ENCODE assay signal across 23 cellular contexts in genomic region chr2:55567298-55567697, GRCh38. TPM values are rescaled to one million over a fixed set of nuclear protein-coding genes. Genes with fewer than 3 reads are reported as not detected.
DNase-seq lines count a peak whose midpoint lies in the region; ATAC-seq, FAIRE-seq and TF ChIP-seq lines count a peak whose summit lies in the region.
"Had no signal": no experiment of that assay in that cellular context is flagged by ENCODE, and none has a peak within 500 bp of the region (broad histone marks: within the 10 kb centered on the region; RNA-seq: fewer than 3 reads in every experiment).

No MANE protein-coding gene starts in this region.

- H3K36me3 ChIP-seq in sigmoid colon = peaks cover 0 to 86% (median 11%) of the 10 kb centered on the region in 4 donors

- H3K27ac ChIP-seq in sigmoid colon = no peak overlapping the region
- H3K27ac ChIP-seq: C4-2B, foreskin keratinocyte, KMS-11, thoracic aorta had no signal

- H3K9me3 ChIP-seq in T-helper 17 cell (ENCODE audit: control insufficient read depth, low read length, poor library complexity, severe bottlenecking) (no peaks in the 10 kb centered on the region), sigmoid colon (no peaks in the 10 kb centered on the region)
- H3K9me3 ChIP-seq: thoracic aorta had no signal

- intact Hi-C loops in natural killer cell (cut with micrococcal nuclease) (no loop called here), sigmoid colon (cut with DNase I) (no loop called here)

- H3K4me1 ChIP-seq in sigmoid colon = no peaks in the 10 kb centered on the region
- H3K4me1 ChIP-seq: foreskin keratinocyte had no signal

- TF ChIP-seq CTCF in natural killer cell (IDR thresholded peaks at IDR 0.05) (no peak), epithelial cell of esophagus (IDR thresholded peaks at IDR 0.05; ENCODE audit: insufficient read depth, low read depth, low read length, missing control alignments) (no peak), sigmoid colon (IDR thresholded peaks at IDR 0.05) (no peak)

- H3K27me3 ChIP-seq in sigmoid colon = no peaks in the 10 kb centered on the region
- H3K27me3 ChIP-seq: foreskin keratinocyte had no signal

- no peak for TF ChIP-seq EP300 in sigmoid colon (IDR thresholded peaks at IDR 0.05)

- H3K36me3 Mint-ChIP-seq in natural killer cell (peaks cover 15% of the 10 kb centered on the region), T-helper 17 cell (ENCODE audit: low read depth) (peaks cover 7% of the 10 kb centered on the region)
- H3K36me3 Mint-ChIP-seq in natural killer cell treated with Interleukin-12 subunit alpha and Interleukin-12 subunit beta and Interleukin-15 and Interleukin-18, amount 100 ng/mL, for 72 hours = peaks cover 23% of the 10 kb centered on the region
- H3K36me3 Mint-ChIP-seq in stimulated activated memory B cell treated with anti-CD40 and anti-IgM and Interleukin-4, amounts not matched to agents 10 μg/mL and 1 μg/mL and 100 μg/mL, for 72 hours = peaks cover 58% of the 10 kb centered on the region

- DNase-seq in natural killer cell = no peak
- no peak for DNase-seq in natural killer cell treated with Interleukin-12 subunit alpha and Interleukin-12 subunit beta and Interleukin-15 and Interleukin-18, amount 100 ng/mL, for 72 hours (ENCODE audit: low spot score)
- no peak for DNase-seq in T-helper 17 cell
- DNase-seq in epithelial cell of esophagus (ENCODE audit: low read depth) = peak; percentile 49
- DNase-seq in NCI-H774 (lab: John Stamatoyannopoulos, UW) = no peak
- no peak for DNase-seq in sigmoid colon
- DNase-seq in frontal cortex (ENCODE audit: low spot score in 2 of 2) = no peak
- DNase-seq: activated naive CD4-positive, alpha-beta T cell treated with Interleukin-2 at 50 U/mL for 16 hours; cerebellar nuclear complex; foreskin keratinocyte; GDM1; left colon; NCI-H1436 treated with DMSO at 0.1 percent for 48 hours; NCI-H2107; NCI-H446 treated with DMSO at 0.1 percent for 48 hours; OCI-M1; small intestine; stimulated activated CD4-positive, alpha-beta T cell treated with anti-CD3 and anti-CD28 coated beads, Interleukin-2, amount 100 ng/mL, for 24 hours had no signal

- TF ChIP-seq POLR2A in sigmoid colon (IDR thresholded peaks at IDR 0.05) = no peak

- no peak for FAIRE-seq in frontal cortex (lab: Jason Lieb, UNC)
- FAIRE-seq: astrocyte, small intestine had no signal

- no peak overlapping the region for H3K4me3 ChIP-seq in epithelial cell of esophagus (ENCODE audit: low read length)
- H3K4me3 ChIP-seq in sigmoid colon = no peak overlapping the region
- H3K4me3 ChIP-seq: thoracic aorta had no signal

- 95% methylated on average over 4 of the region's 4 CpGs for WGBS in sigmoid colon, 2 donors

- H3K27ac Mint-ChIP-seq in natural killer cell = peak overlapping the region; percentile 48 to 70
- H3K27ac Mint-ChIP-seq in natural killer cell treated with Interleukin-12 subunit alpha and Interleukin-12 subunit beta and Interleukin-15 and Interleukin-18, amount 100 ng/mL, for 72 hours = no peak overlapping the region
- H3K27ac Mint-ChIP-seq in T-helper 17 cell = peak overlapping the region; percentile 66
- H3K27ac Mint-ChIP-seq in stimulated activated memory B cell treated with anti-CD40 and anti-IgM and Interleukin-4, amounts not matched to agents 10 μg/mL and 1 μg/mL and 100 μg/mL, for 72 hours = no peak overlapping the region

- H3K27me3 Mint-ChIP-seq in natural killer cell (ENCODE audit: low read depth in 2 of 2) (no peaks in the 10 kb centered on the region), T-helper 17 cell (no peaks in the 10 kb centered on the region)
- H3K27me3 Mint-ChIP-seq in natural killer cell treated with Interleukin-12 subunit alpha and Interleukin-12 subunit beta and Interleukin-15 and Interleukin-18, amount 100 ng/mL, for 72 hours = no peaks in the 10 kb centered on the region
- no peaks in the 10 kb centered on the region for H3K27me3 Mint-ChIP-seq in stimulated activated memory B cell treated with anti-CD40 and anti-IgM and Interleukin-4, amounts not matched to agents 10 μg/mL and 1 μg/mL and 100 μg/mL, for 72 hours

- ATAC-seq in natural killer cell = no peak
- no peak for ATAC-seq in natural killer cell treated with Interleukin-12 subunit alpha and Interleukin-12 subunit beta and Interleukin-15 and Interleukin-18, amount 100 ng/mL, for 72 hours
- no peak for ATAC-seq in T-helper 17 cell
- no peak for ATAC-seq in stimulated activated memory B cell treated with anti-CD40 and anti-IgM and Interleukin-4, amounts not matched to agents 10 μg/mL and 1 μg/mL and 100 μg/mL, for 72 hours
- ATAC-seq: foreskin keratinocyte, left colon had no signal

- no peaks in the 10 kb centered on the region for H3K9me3 Mint-ChIP-seq in natural killer cell
- H3K9me3 Mint-ChIP-seq in natural killer cell treated with Interleukin-12 subunit alpha and Interleukin-12 subunit beta and Interleukin-15 and Interleukin-18, amount 100 ng/mL, for 72 hours = no peaks in the 10 kb centered on the region
- peaks cover 3% of the 10 kb centered on the region for H3K9me3 Mint-ChIP-seq in stimulated activated memory B cell treated with anti-CD40 and anti-IgM and Interleukin-4, amounts not matched to agents 10 μg/mL and 1 μg/mL and 100 μg/mL, for 72 hours

- H3K4me1 Mint-ChIP-seq in natural killer cell = peaks cover 5% of the 10 kb centered on the region in 2 donors
- peaks cover 10 to 15% of the 10 kb centered on the region in 2 donors for H3K4me1 Mint-ChIP-seq in natural killer cell treated with Interleukin-12 subunit alpha and Interleukin-12 subunit beta and Interleukin-15 and Interleukin-18, amount 100 ng/mL, for 72 hours (ENCODE audit: low read depth in 2 of 2)
- H3K4me1 Mint-ChIP-seq in T-helper 17 cell = peaks cover 9% of the 10 kb centered on the region
- H3K4me1 Mint-ChIP-seq in stimulated activated memory B cell treated with anti-CD40 and anti-IgM and Interleukin-4, amounts not matched to agents 10 μg/mL and 1 μg/mL and 100 μg/mL, for 72 hours = no peaks in the 10 kb centered on the region

- no peak overlapping the region for H3K4me3 Mint-ChIP-seq in natural killer cell
- no peak overlapping the region for H3K4me3 Mint-ChIP-seq in natural killer cell treated with Interleukin-12 subunit alpha and Interleukin-12 subunit beta and Interleukin-15 and Interleukin-18, amount 100 ng/mL, for 72 hours
- no peak overlapping the region for H3K4me3 Mint-ChIP-seq in T-helper 17 cell
- no peak overlapping the region for H3K4me3 Mint-ChIP-seq in stimulated activated memory B cell treated with anti-CD40 and anti-IgM and Interleukin-4, amounts not matched to agents 10 μg/mL and 1 μg/mL and 100 μg/mL, for 72 hours

RNA-seq across cellular contexts. Expression of gene CFAP36, which starts 47.8 kb away (rescaled TPM):
- total RNA-seq in natural killer cell = 10 to 100 TPM; 11.6 to 14.3 (median 12.4) TPM
- 10 to 100 TPM; 20.0 to 24.7 TPM for total RNA-seq in natural killer cell treated with Interleukin-12 subunit alpha and Interleukin-12 subunit beta and Interleukin-15 and Interleukin-18, amount 100 ng/mL, for 72 hours
- total RNA-seq in T-helper 17 cell = 10 to 100 TPM; 38.7 to 49.7 TPM
- 10 to 100 TPM; 25.0 to 46.4 (median 33.0) TPM for total RNA-seq in sigmoid colon
- 10 to 100 TPM; 15.7 to 26.4 (median 21.4) TPM for polyA plus RNA-seq in sigmoid colon
- 27.3 TPM for total RNA-seq in frontal cortex

RNA-seq across cellular contexts. Expression of gene PPP4R3B, which starts 50.1 kb away (rescaled TPM):
- total RNA-seq in natural killer cell (10 to 100 TPM; 65.1 to 97.9 (median 84.9) TPM), T-helper 17 cell (10 to 100 TPM; 77.1 to 78.2 TPM), sigmoid colon (10 to 100 TPM; 75.8 to 88.5 (median 78.8) TPM), frontal cortex (121 TPM)
- 10 to 100 TPM; 80.1 to 92.4 TPM for total RNA-seq in natural killer cell treated with Interleukin-12 subunit alpha and Interleukin-12 subunit beta and Interleukin-15 and Interleukin-18, amount 100 ng/mL, for 72 hours
- 10 to 100 TPM; 29.4 to 52.0 (median 39.0) TPM for polyA plus RNA-seq in sigmoid colon

Comparison
In these comparisons a context has a peak if more than half of its experiments do, and no peak if none do; other contexts are left out.
1. H3K27ac Mint-ChIP-seq: peak in natural killer cell (2 of 2) and T-helper 17 cell (single experiment); none in natural killer cell treated with Interleukin-12 subunit alpha and Interleukin-12 subunit beta and Interleukin-15 and Interleukin-18, amount 100 ng/mL, for 72 hours (0 of 2) and stimulated activated memory B cell treated with anti-CD40 and anti-IgM and Interleukin-4, amounts not matched to agents 10 μg/mL and 1 μg/mL and 100 μg/mL, for 72 hours (single experiment).